Comparison of ENCODE assay signal across 25 cellular contexts in the genomic region with DNA sequence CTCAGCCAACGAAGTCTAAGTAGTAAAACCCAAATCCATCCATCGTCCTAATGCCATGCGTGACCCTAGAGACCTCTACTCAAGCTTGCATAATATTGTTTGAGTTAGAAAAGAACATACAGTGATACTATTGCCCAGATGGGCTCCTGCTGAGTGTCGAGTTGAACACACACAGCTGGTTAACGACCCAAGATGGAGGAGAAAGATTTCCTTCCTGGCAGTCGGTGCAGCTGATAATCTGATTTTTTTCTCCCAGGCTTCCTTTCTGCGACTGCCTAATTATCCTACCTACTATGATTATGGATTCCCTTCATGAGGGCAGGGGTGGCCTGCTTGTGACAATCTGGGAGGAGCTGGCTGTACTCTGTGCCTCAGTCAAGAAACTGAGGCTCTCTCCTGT.
"Had no signal": no experiment of that assay in that cellular context is flagged by ENCODE, and none has a peak within 500 bp of the region (broad histone marks: within the 10 kb centered on the region; RNA-seq: fewer than 3 reads in every experiment).

No MANE protein-coding gene starts in this region.

- H3K4me1 ChIP-seq: suprapubic skin, transverse colon, vagina had no signal

- H3K4me3 ChIP-seq: stomach, suprapubic skin, transverse colon, vagina had no signal

- H3K9me3 ChIP-seq: stomach, suprapubic skin, transverse colon, vagina had no signal

- H3K36me3 ChIP-seq: stomach, suprapubic skin, transverse colon, vagina, WERI-Rb-1 had no signal

- H3K9me3 Mint-ChIP-seq: activated naive CD4-positive, alpha-beta T cell treated with anti-CD3 and anti-CD28 coated beads, Interleukin-2, amount 50 U/mL, for 72 hours; activated T-helper 17 cell treated with anti-CD3 and anti-CD28 coated beads, Interleukin-2, amount 50 U/mL, for 72 hours; nephron; stimulated activated memory B cell treated with anti-CD40 and anti-IgM and Interleukin-4, amounts not matched to agents 10 μg/mL and 1 μg/mL and 100 μg/mL, for 72 hours; T-helper 2 cell treated with Interferon-gamma antibody and Interleukin-4, amounts not matched to agents 5 μg/mL and 100 μg/mL, for 36 hours had no signal

- ATAC-seq: activated CD8-positive, alpha-beta T cell treated with anti-CD3 and anti-CD28 coated beads, Interleukin-2, amount 10 ng/mL, durations not matched to agents 7 days and 5 days; activated naive CD4-positive, alpha-beta T cell treated with anti-CD3 and anti-CD28 coated beads, Interleukin-2, amount 50 U/mL, for 72 hours; activated T-helper 17 cell treated with anti-CD3 and anti-CD28 coated beads, Interleukin-2, amount 50 U/mL, for 72 hours; esophagus mucosa; left ventricle myocardium superior; sciatic nerve; stimulated activated memory B cell treated with anti-CD40 and anti-IgM and Interleukin-4, amounts not matched to agents 10 μg/mL and 1 μg/mL and 100 μg/mL, for 72 hours had no signal

- H3K27ac Mint-ChIP-seq: activated CD8-positive, alpha-beta T cell treated with anti-CD3 and anti-CD28 coated beads, Interleukin-2, amount 10 ng/mL, durations not matched to agents 7 days and 5 days; activated naive CD4-positive, alpha-beta T cell treated with anti-CD3 and anti-CD28 coated beads, Interleukin-2, amount 50 U/mL, for 72 hours; activated T-helper 17 cell treated with anti-CD3 and anti-CD28 coated beads, Interleukin-2, amount 50 U/mL, for 72 hours; stimulated activated memory B cell treated with anti-CD40 and anti-IgM and Interleukin-4, amounts not matched to agents 10 μg/mL and 1 μg/mL and 100 μg/mL, for 72 hours; T-helper 2 cell treated with Interferon-gamma antibody and Interleukin-4, amounts not matched to agents 5 μg/mL and 100 μg/mL, for 36 hours had no signal

- H3K4me1 Mint-ChIP-seq: activated T-helper 17 cell treated with anti-CD3 and anti-CD28 coated beads, Interleukin-2, amount 50 U/mL, for 72 hours had no signal

- DNase-seq: activated CD4-positive, alpha-beta T cell treated with anti-CD3 and anti-CD28 coated beads for 1 hour; activated CD4-positive, alpha-beta T cell treated with anti-CD3 and anti-CD28 coated beads, Interleukin-2, amount 50 U/mL, for 1 hour; activated CD8-positive, alpha-beta T cell treated with anti-CD3 and anti-CD28 coated beads, Interleukin-2, amount 10 ng/mL, durations not matched to agents 7 days and 5 days; activated T-cell treated with anti-CD3 and anti-CD28 coated beads, Interleukin-2, amount 50 U/mL, for 1 hour; aorta; central memory CD4-positive, alpha-beta T cell; effector memory CD4-positive, alpha-beta T cell; hippocampal formation; left ventricle myocardium superior; mammary epithelial cell; posterior cingulate gyrus; small intestine; stimulated activated CD4-positive, alpha-beta T cell treated with anti-CD3 and anti-CD28 coated beads, Interleukin-2, amount 100 ng/mL, for 24 hours; stomach; transverse colon; WERI-Rb-1 had no signal

- H3K4me3 Mint-ChIP-seq: activated CD8-positive, alpha-beta T cell treated with anti-CD3 and anti-CD28 coated beads, Interleukin-2, amount 10 ng/mL, durations not matched to agents 7 days and 5 days; activated T-helper 17 cell treated with anti-CD3 and anti-CD28 coated beads, Interleukin-2, amount 50 U/mL, for 72 hours; nephron; stimulated activated memory B cell treated with anti-CD40 and anti-IgM and Interleukin-4, amounts not matched to agents 10 μg/mL and 1 μg/mL and 100 μg/mL, for 72 hours; T-helper 2 cell treated with Interferon-gamma antibody and Interleukin-4, amounts not matched to agents 5 μg/mL and 100 μg/mL, for 36 hours had no signal

- H3K27ac ChIP-seq: stomach, suprapubic skin, transverse colon, vagina, WERI-Rb-1 had no signal

- H3K27me3 ChIP-seq: transverse colon, vagina had no signal

- H3K36me3 Mint-ChIP-seq: activated naive CD4-positive, alpha-beta T cell treated with anti-CD3 and anti-CD28 coated beads, Interleukin-2, amount 50 U/mL, for 72 hours; stimulated activated memory B cell treated with anti-CD40 and anti-IgM and Interleukin-4, amounts not matched to agents 10 μg/mL and 1 μg/mL and 100 μg/mL, for 72 hours had no signal
